14 cellular contexts compared by ENCODE assay signal in the genomic region with DNA sequence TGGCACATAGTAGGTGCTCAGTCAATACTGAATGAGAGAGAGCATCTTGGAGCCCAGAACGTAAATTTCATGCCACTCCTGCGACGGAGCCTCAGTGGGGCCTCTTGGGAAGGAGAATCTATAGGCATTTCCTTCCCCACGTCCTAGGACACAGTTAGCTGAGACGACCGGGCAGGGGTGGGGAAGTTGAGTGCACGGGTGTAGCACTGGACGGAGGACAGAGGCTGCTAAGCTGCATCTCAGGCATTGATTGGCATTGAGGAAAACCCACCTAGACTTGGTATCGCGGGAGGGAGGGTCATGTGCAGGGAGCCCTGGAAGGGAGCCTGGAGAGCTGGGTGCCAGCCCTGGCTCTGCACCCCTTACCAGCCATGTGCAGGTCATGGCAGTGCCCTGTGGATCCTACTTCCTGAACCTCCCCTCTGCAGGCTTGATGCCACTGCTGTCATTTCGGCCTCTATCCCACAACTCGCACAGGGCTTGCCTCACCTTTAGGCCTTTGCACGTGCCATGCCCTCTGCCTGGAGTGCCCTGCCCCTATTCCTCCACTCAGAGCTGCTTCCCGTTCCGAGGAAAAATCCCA. TPM values are rescaled to one million over a fixed set of nuclear protein-coding genes. Genes with fewer than 3 reads are reported as not detected.
DNase-seq lines count a peak whose midpoint lies in the region; ATAC-seq and TF ChIP-seq lines count a peak whose summit lies in the region.
"Had no signal": no experiment of that assay in that cellular context is flagged by ENCODE, and none has a peak within 500 bp of the region (broad histone marks: within the 10 kb centered on the region; RNA-seq: fewer than 3 reads in every experiment).

No MANE protein-coding gene starts in this region.

- H3K4me1 Mint-ChIP-seq in IgD-negative memory B cell (peaks cover 47 to 63% (median 55%) of the 10 kb centered on the region in 3 donors), endodermal cell (peaks cover 2% of the 10 kb centered on the region)
- peaks cover 97% of the 10 kb centered on the region for H3K4me1 Mint-ChIP-seq in dendritic cell treated with granulocyte-macrophage colony-stimulating factor and Interleukin-4, amounts not matched to agents 40 ng/mL and 50 ng/mL, for 4 days (ENCODE audit: low read depth)
- H3K4me1 Mint-ChIP-seq in naive thymus-derived CD4-positive, alpha-beta T cell = peaks cover 0 to 17% (median 9%) of the 10 kb centered on the region in 7 donors

- H3K36me3 ChIP-seq in muscle layer of duodenum (ENCODE audit: control insufficient read depth in 1 of 2, insufficient read depth in 2 of 2, low read length in 2 of 2) (peaks cover 0 to 17% of the 10 kb centered on the region in 2 donors), endodermal cell (ENCODE audit: control insufficient read depth, insufficient read depth, low read length) (no peaks in the 10 kb centered on the region)
- H3K36me3 ChIP-seq in naive thymus-derived CD4-positive, alpha-beta T cell (ENCODE audit: control insufficient read depth in 2 of 3, insufficient read depth in 3 of 3, low read length in 3 of 3) = no peaks in the 10 kb centered on the region

- H3K9ac ChIP-seq in endodermal cell (ENCODE audit: extremely low read depth, low read length, poor library complexity, severe bottlenecking) = no peak overlapping the region

- POLR2A ChIA-PET in naive thymus-derived CD4-positive, alpha-beta T cell (lab: Charles Lee) = no interaction called here

- H3K9me3 Mint-ChIP-seq in IgD-negative memory B cell (no peaks in the 10 kb centered on the region), endodermal cell (no peaks in the 10 kb centered on the region)
- no peaks in the 10 kb centered on the region for H3K9me3 Mint-ChIP-seq in dendritic cell treated with granulocyte-macrophage colony-stimulating factor and Interleukin-4, amounts not matched to agents 40 ng/mL and 50 ng/mL, for 4 days
- H3K9me3 Mint-ChIP-seq in naive thymus-derived CD4-positive, alpha-beta T cell = no peaks in the 10 kb centered on the region
- H3K9me3 Mint-ChIP-seq: activated CD8-positive, alpha-beta T cell treated with anti-CD3 and anti-CD28 coated beads for 36 hours; activated naive CD4-positive, alpha-beta T cell treated with anti-CD3 and anti-CD28 coated beads, Interleukin-2, amount 50 U/mL, for 72 hours had no signal

- 96 to 98% methylated on average over 14 to 15 of the region's 15 CpGs for WGBS in endodermal cell (ENCODE audit: insufficient coverage in 1 of 2, insufficient read length in 1 of 2), 2 experiments

- TF ChIP-seq CTCF in endodermal cell (conservative IDR thresholded peaks at IDR 0.05) = no peak

- H3K27ac Mint-ChIP-seq in IgD-negative memory B cell = peak overlapping the region; percentile 43 to 89 (median 72)
- peak overlapping the region; percentile 79 for H3K27ac Mint-ChIP-seq in dendritic cell treated with granulocyte-macrophage colony-stimulating factor and Interleukin-4, amounts not matched to agents 40 ng/mL and 50 ng/mL, for 4 days
- H3K27ac Mint-ChIP-seq in naive thymus-derived CD4-positive, alpha-beta T cell = no peak overlapping the region
- no peak overlapping the region for H3K27ac Mint-ChIP-seq in endodermal cell
- H3K27ac Mint-ChIP-seq: activated CD8-positive, alpha-beta T cell treated with anti-CD3 and anti-CD28 coated beads for 36 hours; activated naive CD4-positive, alpha-beta T cell treated with anti-CD3 and anti-CD28 coated beads, Interleukin-2, amount 50 U/mL, for 72 hours had no signal

- H3K4me3 Mint-ChIP-seq in IgD-negative memory B cell = peak overlapping the region in 3 of 4 donors; percentile 17 to 91 (median 72)
- peak overlapping the region; percentile 17 for H3K4me3 Mint-ChIP-seq in dendritic cell treated with granulocyte-macrophage colony-stimulating factor and Interleukin-4, amounts not matched to agents 40 ng/mL and 50 ng/mL, for 4 days
- no peak overlapping the region for H3K4me3 Mint-ChIP-seq in naive thymus-derived CD4-positive, alpha-beta T cell
- H3K4me3 Mint-ChIP-seq in endodermal cell = no peak overlapping the region
- H3K4me3 Mint-ChIP-seq: activated CD8-positive, alpha-beta T cell treated with anti-CD3 and anti-CD28 coated beads for 36 hours had no signal

- peaks cover 2% of the 10 kb centered on the region for H3K27me3 Mint-ChIP-seq in IgD-negative memory B cell
- no peaks in the 10 kb centered on the region for H3K27me3 Mint-ChIP-seq in dendritic cell treated with granulocyte-macrophage colony-stimulating factor and Interleukin-4, amounts not matched to agents 40 ng/mL and 50 ng/mL, for 4 days
- no peaks in the 10 kb centered on the region for H3K27me3 Mint-ChIP-seq in naive thymus-derived CD4-positive, alpha-beta T cell
- no peaks in the 10 kb centered on the region for H3K27me3 Mint-ChIP-seq in endodermal cell (ENCODE audit: insufficient read depth)
- H3K27me3 Mint-ChIP-seq: activated CD8-positive, alpha-beta T cell treated with anti-CD3 and anti-CD28 coated beads for 36 hours had no signal

- DNase-seq in substantia nigra (lab: John Stamatoyannopoulos, UW) (no peak), OCI-M1 (lab: John Stamatoyannopoulos, UW) (no peak), endodermal cell (no peak)
- no peak for DNase-seq in naive thymus-derived CD4-positive, alpha-beta T cell
- DNase-seq: activated CD8-positive, alpha-beta T cell treated with anti-CD3 and anti-CD28 coated beads for 36 hours; effector memory CD4-positive, alpha-beta T cell; NCI-H1694 treated with DMSO at 0.1 percent for 48 hours; stimulated activated CD4-positive, alpha-beta T cell treated with anti-CD3 and anti-CD28 coated beads, Interleukin-12 subunit alpha, Interleukin-12 subunit beta, amount 100 ng/mL, for 4 hours; T-helper 1 cell had no signal

- H3K27ac ChIP-seq in muscle layer of duodenum (ENCODE audit: low read length) (peak overlapping the region; percentile 85), substantia nigra (ENCODE audit: low read depth, low read length, poor library complexity, severe bottlenecking) (peak overlapping the region; percentile 43), endodermal cell (ENCODE audit: low read depth, low read length) (no peak overlapping the region)
- no peak overlapping the region for H3K27ac ChIP-seq in naive thymus-derived CD4-positive, alpha-beta T cell (ENCODE audit: low read depth, low read length)

- ATAC-seq in HG03457 (IDR thresholded peaks at IDR 0.05; ENCODE audit: unreplicated experiment) = no peak
- ATAC-seq in naive thymus-derived CD4-positive, alpha-beta T cell = no peak
- ATAC-seq: activated CD8-positive, alpha-beta T cell treated with anti-CD3 and anti-CD28 coated beads for 36 hours; activated naive CD4-positive, alpha-beta T cell treated with anti-CD3 and anti-CD28 coated beads, Interleukin-2, amount 50 U/mL, for 72 hours had no signal

- CTCF ChIA-PET in naive thymus-derived CD4-positive, alpha-beta T cell (lab: Charles Lee) = no interaction called here

- peaks cover 4% of the 10 kb centered on the region for H3K36me3 Mint-ChIP-seq in IgD-negative memory B cell
- H3K36me3 Mint-ChIP-seq in dendritic cell treated with granulocyte-macrophage colony-stimulating factor and Interleukin-4, amounts not matched to agents 40 ng/mL and 50 ng/mL, for 4 days (ENCODE audit: low read depth) = peaks cover 71% of the 10 kb centered on the region
- H3K36me3 Mint-ChIP-seq in naive thymus-derived CD4-positive, alpha-beta T cell = no peaks in the 10 kb centered on the region
- no peaks in the 10 kb centered on the region for H3K36me3 Mint-ChIP-seq in endodermal cell (ENCODE audit: low read depth)
- H3K36me3 Mint-ChIP-seq: activated naive CD4-positive, alpha-beta T cell treated with anti-CD3 and anti-CD28 coated beads, Interleukin-2, amount 50 U/mL, for 72 hours had no signal

- no peak overlapping the region for H3K4me3 ChIP-seq in muscle layer of duodenum (ENCODE audit: low read depth in 1 of 2, low read length in 2 of 2)
- no peak overlapping the region for H3K4me3 ChIP-seq in naive thymus-derived CD4-positive, alpha-beta T cell (ENCODE audit: low read length)
- H3K4me3 ChIP-seq in endodermal cell (ENCODE audit: low read length) = no peak overlapping the region

- H3K9me3 ChIP-seq in muscle layer of duodenum (ENCODE audit: control insufficient read depth in 1 of 2, low read length in 2 of 2) = no peaks in the 10 kb centered on the region
- H3K9me3 ChIP-seq in naive thymus-derived CD4-positive, alpha-beta T cell (ENCODE audit: control insufficient read depth in 2 of 3, low read length in 3 of 3) = no peaks in the 10 kb centered on the region
- H3K9me3 ChIP-seq in endodermal cell (ENCODE audit: control insufficient read depth, low read length) = no peaks in the 10 kb centered on the region

- intact Hi-C loops in dendritic cell treated with granulocyte-macrophage colony-stimulating factor and Interleukin-4, amounts not matched to agents 40 ng/mL and 50 ng/mL, for 4 days (cut with micrococcal nuclease) = no loop called here
- intact Hi-C loops in naive thymus-derived CD4-positive, alpha-beta T cell (cut with micrococcal nuclease) = no loop called here

- H3K4me1 ChIP-seq in muscle layer of duodenum (ENCODE audit: control insufficient read depth in 1 of 2, insufficient read depth in 2 of 2, low read length in 2 of 2) (peaks cover 47 to 75% of the 10 kb centered on the region in 2 donors), endodermal cell (ENCODE audit: control insufficient read depth, insufficient read depth, low read length) (no peaks in the 10 kb centered on the region)
- H3K4me1 ChIP-seq in naive thymus-derived CD4-positive, alpha-beta T cell (ENCODE audit: control insufficient read depth in 2 of 2, insufficient read depth in 2 of 2, low read length in 2 of 2) = peaks cover 0 to 25% of the 10 kb centered on the region in 2 donors

- H3K27me3 ChIP-seq in muscle layer of duodenum (ENCODE audit: low read depth, low read length) = no peaks in the 10 kb centered on the region
- H3K27me3 ChIP-seq in naive thymus-derived CD4-positive, alpha-beta T cell (ENCODE audit: control insufficient read depth in 2 of 2, insufficient read depth in 2 of 2, low read length in 2 of 2) = no peaks in the 10 kb centered on the region
- no peaks in the 10 kb centered on the region for H3K27me3 ChIP-seq in endodermal cell (ENCODE audit: control insufficient read depth, insufficient read depth, low read length, poor library complexity, severe bottlenecking)

RNA-seq across cellular contexts. Expression of a gene that starts 25.6 kb away (rescaled TPM):
- polyA plus RNA-seq in IgD-negative memory B cell = 76.2 TPM
- 10 to 100 TPM in 1 of 5 experiments, 1 to 10 TPM in 4; 1.9 to 32.8 (median 2.8) TPM for total RNA-seq in naive thymus-derived CD4-positive, alpha-beta T cell
- under 1 TPM; 0.43 to 0.54 TPM for polyA plus RNA-seq in naive thymus-derived CD4-positive, alpha-beta T cell
- 10 to 100 TPM; 17.1 to 32.5 TPM for total RNA-seq in endodermal cell
- polyA plus RNA-seq in endodermal cell (2013, experiment 1 of 2) = 18.7 TPM
- polyA plus RNA-seq in endodermal cell (2013, experiment 2 of 2) = 19.7 TPM

Comparison
In these comparisons a context has a peak if more than half of its experiments do, and no peak if none do; other contexts are left out.
1. H3K27ac Mint-ChIP-seq: peak in IgD-negative memory B cell (3 of 3) and dendritic cell treated with granulocyte-macrophage colony-stimulating factor and Interleukin-4, amounts not matched to agents 40 ng/mL and 50 ng/mL, for 4 days (single experiment); none in naive thymus-derived CD4-positive, alpha-beta T cell (0 of 9) and endodermal cell (single experiment).
2. H3K4me3 Mint-ChIP-seq: peak in IgD-negative memory B cell (3 of 4) and dendritic cell treated with granulocyte-macrophage colony-stimulating factor and Interleukin-4, amounts not matched to agents 40 ng/mL and 50 ng/mL, for 4 days (single experiment); none in naive thymus-derived CD4-positive, alpha-beta T cell (0 of 10) and endodermal cell (single experiment).
3. H3K27ac ChIP-seq: peak in muscle layer of duodenum (single experiment) and substantia nigra (single experiment); none in naive thymus-derived CD4-positive, alpha-beta T cell (single experiment) and endodermal cell (single experiment).